7 cellular contexts compared by ENCODE assay signal in the genomic region with DNA sequence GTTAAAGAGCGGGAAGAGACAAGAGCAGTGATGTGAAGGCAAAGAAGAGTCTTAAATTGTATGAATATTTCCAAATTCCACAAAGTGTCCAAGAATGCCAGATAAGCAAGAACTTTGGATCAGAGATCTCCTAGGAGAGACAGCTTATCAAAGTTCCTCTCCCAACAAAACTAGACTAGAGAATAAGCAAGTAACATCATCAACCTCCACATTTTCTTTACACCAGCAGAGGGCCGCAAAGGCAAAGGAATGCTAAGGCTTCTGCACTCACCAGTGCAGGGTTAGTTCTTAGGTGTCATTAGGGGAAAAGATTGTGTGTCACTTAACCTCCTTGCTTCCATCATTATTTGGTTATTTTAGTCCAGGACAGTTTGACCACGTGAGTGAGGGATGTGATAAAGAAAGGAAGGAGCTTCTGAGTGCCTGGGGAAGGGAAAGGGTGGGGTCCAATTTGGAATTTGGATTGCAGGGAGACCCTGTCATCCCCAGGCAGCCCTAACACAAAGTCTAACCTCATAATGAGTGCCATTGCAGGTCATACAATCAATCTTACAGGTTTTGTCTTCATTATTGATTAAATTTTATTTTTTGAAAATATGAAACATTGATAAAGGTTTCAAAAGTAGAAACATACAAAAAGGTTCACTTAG. TPM values are rescaled to one million over a fixed set of nuclear protein-coding genes. Genes with fewer than 3 reads are reported as not detected.
DNase-seq lines count a peak whose midpoint lies in the region; ATAC-seq and TF ChIP-seq lines count a peak whose summit lies in the region.

No MANE protein-coding gene starts in this region.

- no peak overlapping the region for H3K4me3 ChIP-seq in HCT116 (replicated peaks in 1 of 2; ENCODE audit: low read depth in 1 of 2, low read length in 2 of 2)
- H3K4me3 ChIP-seq in astrocyte of the cerebellum (ENCODE audit: low read depth, low read length) = no peak overlapping the region
- no peak overlapping the region for H3K4me3 ChIP-seq in hepatocyte
- H3K4me3 ChIP-seq in spleen = no peak overlapping the region

- H3K4me3 Mint-ChIP-seq in T-helper 2 cell treated with Interferon-gamma antibody and Interleukin-4, amounts not matched to agents 5 μg/mL and 100 μg/mL, for 36 hours = no peak overlapping the region

- POLR2A ChIA-PET in HCT116 (lab: Charles Lee) = no interaction called here

- DNase-seq in HCT116 (ENCODE audit: low read depth, low spot score) (peak; percentile 39), NCI-H1092 (lab: John Stamatoyannopoulos, UW) (peak; percentile 19), astrocyte of the cerebellum (ENCODE audit: low read depth) (peak; percentile 49), hepatocyte (ENCODE audit: low spot score) (peak; percentile 79), spleen (no peak)
- DNase-seq in T-helper 2 cell treated with Interferon-gamma antibody and Interleukin-4, amounts not matched to agents 5 μg/mL and 100 μg/mL, for 36 hours (ENCODE audit: low spot score) = peak; percentile 48

- no peaks in the 10 kb centered on the region for H3K36me3 Mint-ChIP-seq in T-helper 2 cell treated with Interferon-gamma antibody and Interleukin-4, amounts not matched to agents 5 μg/mL and 100 μg/mL, for 36 hours (ENCODE audit: low read depth)

- no peaks in the 10 kb centered on the region for H3K9me3 ChIP-seq in HCT116 (ENCODE audit: control insufficient read depth in 1 of 2, insufficient read depth in 1 of 2, low read depth in 1 of 2, low read length in 2 of 2)
- no peaks in the 10 kb centered on the region for H3K9me3 ChIP-seq in hepatocyte (ENCODE audit: low read depth)
- no peaks in the 10 kb centered on the region for H3K9me3 ChIP-seq in spleen

- TF ChIP-seq POLR2A in HCT116 (IDR thresholded peaks at IDR 0.05; ENCODE audit: borderline replicate concordance, extremely low read depth, insufficient read depth, insufficient read length) (no peak), spleen (IDR thresholded peaks at IDR 0.05) (no peak)

- H4K20me1 ChIP-seq in HCT116 (ENCODE audit: insufficient read depth) (no peaks in the 10 kb centered on the region), hepatocyte (ENCODE audit: insufficient read depth, poor library complexity, severe bottlenecking) (no peaks in the 10 kb centered on the region)

- TF ChIP-seq RAD21 in HCT116 (IDR thresholded peaks at IDR 0.05; ENCODE audit: low read depth) = peak; percentile 97

- H3K79me2 ChIP-seq in HCT116 (ENCODE audit: insufficient read depth, low read length) = no peaks in the 10 kb centered on the region
- H3K79me2 ChIP-seq in hepatocyte = no peaks in the 10 kb centered on the region

- H3K9me2 ChIP-seq in HCT116 (ENCODE audit: insufficient read depth) (no peaks in the 10 kb centered on the region), hepatocyte (replicated peaks; ENCODE audit: insufficient read depth) (no peaks in the 10 kb centered on the region)

- H3K4me1 Mint-ChIP-seq in T-helper 2 cell treated with Interferon-gamma antibody and Interleukin-4, amounts not matched to agents 5 μg/mL and 100 μg/mL, for 36 hours (ENCODE audit: low read depth) = peaks cover 1% of the 10 kb centered on the region

- RAD21 ChIA-PET in HCT116 (lab: Charles Lee; ENCODE audit: low non-redundant PET in 1 of 2, low total read pairs in 2 of 2, uncharacterized antibody in 2 of 2, unreplicated experiment in 2 of 2) = no interaction called here

- no peaks in the 10 kb centered on the region for H3K27me3 ChIP-seq in HCT116 (ENCODE audit: insufficient read depth, low read length)
- no peaks in the 10 kb centered on the region for H3K27me3 ChIP-seq in hepatocyte
- H3K27me3 ChIP-seq in spleen (replicated peaks in 1 of 7) = no peaks in the 10 kb centered on the region

- TF ChIP-seq CTCF in GM12873 (IDR thresholded peaks at IDR 0.05; ENCODE audit: insufficient read depth, low read depth, low read length, missing control alignments) (peak; percentile 79), HCT116 (IDR thresholded peaks at IDR 0.05 in 2 of 3, conservative IDR thresholded peaks at IDR 0.05 in 1 of 3; ENCODE audit: borderline replicate concordance in 1 of 3, insufficient read depth in 1 of 3, low read depth in 2 of 3, low read length in 2 of 3) (peak; percentile 67 to 87 (median 86)), astrocyte of the cerebellum (IDR thresholded peaks at IDR 0.05; ENCODE audit: low read depth, low read length, missing control alignments) (peak; percentile 74), hepatocyte (IDR thresholded peaks at IDR 0.05; ENCODE audit: poor library complexity) (peak; percentile 89), spleen (IDR thresholded peaks at IDR 0.05 in 8 of 11, conservative IDR thresholded peaks at IDR 0.05 in 3 of 11) (peak; percentile 48 to 85 (median 73))

- no TSS peak for BruUV-seq in HCT116 (replicated peaks; lab: Mats Ljungman, UMichigan)

- H3K4me2 ChIP-seq in HCT116 (ENCODE audit: low read length) = no peak overlapping the region
- H3K4me2 ChIP-seq in hepatocyte = no peak overlapping the region

- intact Hi-C loops in HCT116 (cut with micrococcal nuclease) (loop anchor here (1.0 to 2.0 kb wide), 3 partner anchors 154 to 425 kb away; no protein-coding TSS in a partner anchor), spleen (cut with DNase I; ENCODE audit: low total_unique reads) (loop anchor here (2.0 to 5.0 kb wide), 2 partner anchors 153 to 422 kb away; no protein-coding TSS in a partner anchor)

- H3K4me1 ChIP-seq in HCT116 (ENCODE audit: control insufficient read depth in 1 of 2, insufficient read depth in 2 of 2, low read length in 2 of 2) (no peaks in the 10 kb centered on the region), hepatocyte (ENCODE audit: insufficient read depth) (no peaks in the 10 kb centered on the region), spleen (peaks cover 0 to 6% (median 0%) of the 10 kb centered on the region in 6 donors)

- H3K27ac Mint-ChIP-seq in T-helper 2 cell treated with Interferon-gamma antibody and Interleukin-4, amounts not matched to agents 5 μg/mL and 100 μg/mL, for 36 hours = no peak overlapping the region

- ATAC-seq in HCT116 = peak; percentile 97

- in situ Hi-C loops in astrocyte of the cerebellum (cut with HindIII; ENCODE audit: low sequenced_read_pairs) = no loop called here

- no peaks in the 10 kb centered on the region for H3K36me3 ChIP-seq in HCT116 (ENCODE audit: control insufficient read depth in 1 of 2, insufficient read depth in 2 of 2, low read length in 2 of 2)
- no peaks in the 10 kb centered on the region for H3K36me3 ChIP-seq in hepatocyte (replicated peaks; ENCODE audit: insufficient read depth, low read depth)
- H3K36me3 ChIP-seq in spleen = no peaks in the 10 kb centered on the region

- whole genome bisulfite sequencing in hepatocyte (ENCODE audit: low lambda C conversion rate, missing lambda C conversion rate) = 31% methylated on average over 3 of the region's 3 CpGs
- 31 to 36% (median 33%) methylated on average over 3 of the region's 3 CpGs for WGBS in spleen, 5 donors

- no peak overlapping the region for H3K27ac ChIP-seq in HCT116 (ENCODE audit: low read depth, low read length)
- no peak overlapping the region for H3K27ac ChIP-seq in hepatocyte
- H3K27ac ChIP-seq in spleen = no peak overlapping the region

- CTCF ChIA-PET in HCT116 (lab: Charles Lee) = interaction anchor here (0.7 to 1.4 kb wide), 5 partner anchors 14 to 157 kb away, joined by 3 to 8 read pairs (median 4); no protein-coding TSS in a partner anchor

- no peaks in the 10 kb centered on the region for H3K9me3 Mint-ChIP-seq in T-helper 2 cell treated with Interferon-gamma antibody and Interleukin-4, amounts not matched to agents 5 μg/mL and 100 μg/mL, for 36 hours

- H3K27me3 Mint-ChIP-seq in T-helper 2 cell treated with Interferon-gamma antibody and Interleukin-4, amounts not matched to agents 5 μg/mL and 100 μg/mL, for 36 hours (ENCODE audit: low read depth) = no peaks in the 10 kb centered on the region

- no peak overlapping the region for H2AFZ ChIP-seq in HCT116 (ENCODE audit: low read depth, low read length, poor library complexity, severe bottlenecking)
- no peak overlapping the region for H2AFZ ChIP-seq in hepatocyte

- no peak overlapping the region for H3K9ac ChIP-seq in HCT116 (ENCODE audit: low read length)

TF ChIP-seq in HCT116, 20 proteins besides CTCF, POLR2A, EP300 and RAD21 (continues in another document):
- TF ChIP-seq CBX3 (IDR thresholded peaks at IDR 0.05; ENCODE audit: low read depth) (no peak), ELF1 (IDR thresholded peaks at IDR 0.05; ENCODE audit: borderline replicate concordance, low read depth) (no peak), SP1 (IDR thresholded peaks at IDR 0.05; ENCODE audit: low read depth) (no peak), CEBPB (IDR thresholded peaks at IDR 0.05; ENCODE audit: low read depth) (no peak), YY1 (IDR thresholded peaks at IDR 0.05; ENCODE audit: extremely low read depth, insufficient replicate concordance, low read depth, low read length) (no peak)
- TF ChIP-seq, protein P1, sequence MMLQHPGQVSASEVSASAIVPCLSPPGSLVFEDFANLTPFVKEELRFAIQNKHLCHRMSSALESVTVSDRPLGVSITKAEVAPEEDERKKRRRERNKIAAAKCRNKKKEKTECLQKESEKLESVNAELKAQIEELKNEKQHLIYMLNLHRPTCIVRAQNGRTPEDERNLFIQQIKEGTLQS (IDR thresholded peaks at IDR 0.05) = no peak
- TF ChIP-seq, protein P2, sequence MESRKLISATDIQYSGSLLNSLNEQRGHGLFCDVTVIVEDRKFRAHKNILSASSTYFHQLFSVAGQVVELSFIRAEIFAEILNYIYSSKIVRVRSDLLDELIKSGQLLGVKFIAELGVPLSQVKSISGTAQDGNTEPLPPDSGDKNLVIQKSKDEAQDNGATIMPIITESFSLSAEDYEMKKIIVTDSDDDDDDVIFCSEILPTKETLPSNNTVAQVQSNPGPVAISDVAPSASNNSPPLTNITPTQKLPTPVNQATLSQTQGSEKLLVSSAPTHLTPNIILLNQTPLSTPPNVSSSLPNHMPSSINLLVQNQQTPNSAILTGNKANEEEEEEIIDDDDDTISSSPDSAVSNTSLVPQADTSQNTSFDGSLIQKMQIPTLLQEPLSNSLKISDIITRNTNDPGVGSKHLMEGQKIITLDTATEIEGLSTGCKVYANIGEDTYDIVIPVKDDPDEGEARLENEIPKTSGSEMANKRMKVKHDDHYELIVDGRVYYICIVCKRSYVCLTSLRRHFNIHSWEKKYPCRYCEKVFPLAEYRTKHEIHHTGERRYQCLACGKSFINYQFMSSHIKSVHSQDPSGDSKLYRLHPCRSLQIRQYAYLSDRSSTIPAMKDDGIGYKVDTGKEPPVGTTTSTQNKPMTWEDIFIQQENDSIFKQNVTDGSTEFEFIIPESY (IDR thresholded peaks at IDR 0.05; ENCODE audit: extremely low read depth, insufficient replicate concordance, low read length) = no peak

RNA-seq across cellular contexts. Expression of gene CMTM6, which starts 7.5 kb away (rescaled TPM):
- total RNA-seq in HCT116 (2021; ENCODE audit: unreplicated experiment) (41.1 TPM), hepatocyte (125 and 133 TPM in 2 replicates), spleen (100 to 1,000 TPM in 2 of 7 donors, 10 to 100 TPM in 5; 73.2 to 116 (median 82.0) TPM)
- polyA plus RNA-seq in HCT116 (2012) = 11.7 and 16.1 TPM in 2 replicates
- polyA plus RNA-seq in hepatocyte (82.7 TPM in 2 replicates), spleen (10 to 100 TPM; 26.6 to 31.8 (median 26.9) TPM)
